In the genomic region with DNA sequence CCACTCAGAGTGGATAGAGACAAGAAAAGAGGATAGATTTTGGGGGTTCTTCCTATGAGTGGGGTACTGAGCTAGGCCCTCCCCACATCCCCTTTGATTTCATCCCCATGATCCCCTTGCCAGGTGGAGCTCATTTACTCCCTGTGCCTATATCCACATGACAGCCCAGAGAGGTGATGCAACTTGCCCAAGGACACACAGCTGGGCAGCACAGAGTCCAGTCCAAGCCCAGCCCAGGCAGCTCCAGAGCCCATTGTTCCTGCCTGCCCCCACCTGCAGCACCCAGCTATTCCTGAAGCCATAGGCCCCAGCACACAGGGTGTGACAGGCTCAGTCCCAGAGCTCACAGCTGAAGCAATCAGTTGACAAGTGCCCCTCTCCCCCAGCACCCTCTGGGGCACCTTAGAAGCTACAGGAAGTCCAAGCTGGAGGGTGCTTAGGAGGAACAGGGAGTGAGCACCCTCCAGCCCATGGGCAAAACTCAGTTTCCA, we compare ENCODE assay signal across 23 cellular contexts. TPM values are rescaled to one million over a fixed set of nuclear protein-coding genes. Genes with fewer than 3 reads are reported as not detected.
"Had no signal": no experiment of that assay in that cellular context is flagged by ENCODE, and none has a peak within 500 bp of the region (broad histone marks: within the 10 kb centered on the region; RNA-seq: fewer than 3 reads in every experiment).

No MANE protein-coding gene starts in this region.

- H3K79me2 ChIP-seq: hepatocyte had no signal

- H3K4me3 Mint-ChIP-seq: effector memory CD8-positive, alpha-beta T cell; mesothelial cell of epicardium; naive thymus-derived CD4-positive, alpha-beta T cell; nephron had no signal

- H3K27ac Mint-ChIP-seq: mesothelial cell of epicardium; naive thymus-derived CD4-positive, alpha-beta T cell; progenitor cell of endocrine pancreas had no signal

- H3K9me3 Mint-ChIP-seq: effector memory CD8-positive, alpha-beta T cell; mesothelial cell of epicardium; naive thymus-derived CD4-positive, alpha-beta T cell; nephron had no signal

- H3K36me3 Mint-ChIP-seq: mesothelial cell of epicardium; naive thymus-derived CD4-positive, alpha-beta T cell had no signal

- H3K9me3 ChIP-seq: pancreas, right lobe of liver, stomach, thyroid gland had no signal

- H3K4me1 Mint-ChIP-seq: mesothelial cell of epicardium; naive thymus-derived CD4-positive, alpha-beta T cell had no signal

- H3K27me3 ChIP-seq: hepatocyte, pancreas, right lobe of liver, thyroid gland had no signal

- H3K4me2 ChIP-seq: hepatocyte had no signal

- H3K27ac ChIP-seq: coronary artery, hepatocyte, pancreas, right lobe of liver, stomach, thyroid gland had no signal

- ATAC-seq: effector memory CD8-positive, alpha-beta T cell; left lobe of liver; naive thymus-derived CD4-positive, alpha-beta T cell; right lobe of liver had no signal

- DNase-seq: caudate nucleus; dermis blood vessel endothelial cell; effector memory CD8-positive, alpha-beta T cell; mesenchymal stem cell; naive thymus-derived CD4-positive, alpha-beta T cell; occipital lobe; small intestine; stimulated activated CD4-positive, alpha-beta T cell treated with anti-CD3 and anti-CD28 coated beads, Interleukin-12 subunit alpha, Interleukin-12 subunit beta, amount 100 ng/mL, for 4 hours; stimulated activated CD4-positive, alpha-beta T cell treated with anti-CD3 and anti-CD28 coated beads, Interleukin-1b, Interleukin-23, amount 100 ng/mL, for 48 hours; stimulated activated CD4-positive, alpha-beta T cell treated with anti-CD3 and anti-CD28 coated beads, Interleukin-4, amount 100 ng/mL, for 1 hour; stimulated activated CD8-positive, alpha-beta memory T cell treated with anti-CD3 and anti-CD28 coated beads, Interleukin-4, amount 100 ng/mL, for 48 hours; stimulated activated naive CD4-positive, alpha-beta T cell treated with Interleukin-2 at 50 U/mL for 16 hours; stomach; thyroid gland; trophoblast cell had no signal

- H3K4me1 ChIP-seq: pancreas, right lobe of liver had no signal

- H2AFZ ChIP-seq: hepatocyte had no signal

- H3K4me3 ChIP-seq: coronary artery, hepatocyte, pancreas, right lobe of liver, stomach, thyroid gland had no signal

- H3K36me3 ChIP-seq: pancreas, right lobe of liver, stomach, thyroid gland had no signal

RNA-seq across cellular contexts. Expression of a gene that starts 41.7 kb away (rescaled TPM):
- total RNA-seq: dermis blood vessel endothelial cell; naive thymus-derived CD4-positive, alpha-beta T cell had no signal
- polyA plus RNA-seq: naive thymus-derived CD4-positive, alpha-beta T cell had no signal
